18 cellular contexts compared by ENCODE assay signal in the genomic region with DNA sequence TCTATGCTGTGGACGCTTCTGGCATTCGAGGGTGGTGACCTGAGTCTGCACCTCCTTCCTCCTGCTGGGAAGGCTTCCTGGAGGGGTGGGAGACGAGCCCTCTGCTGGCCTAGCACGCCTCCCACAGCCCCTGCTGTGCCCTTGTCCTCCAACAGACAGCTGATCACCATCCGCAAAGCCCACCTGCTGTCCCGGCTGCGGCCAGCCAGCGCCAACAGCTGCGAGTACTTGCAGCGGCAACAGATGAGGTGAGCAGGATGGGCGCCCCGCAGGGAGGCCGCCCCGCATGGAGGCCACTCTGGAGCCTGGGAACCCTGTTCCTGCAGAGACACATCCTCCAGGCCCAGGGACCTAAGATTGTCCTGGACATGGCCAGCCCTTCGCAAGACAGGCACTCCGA. TPM values are rescaled to one million over a fixed set of nuclear protein-coding genes. Genes with fewer than 3 reads are reported as not detected.
A peak's percentile ranks its signal among the peaks of the same experiment; 100 is the strongest.
DNase-seq lines count a peak whose midpoint lies in the region; ATAC-seq and TF ChIP-seq lines count a peak whose summit lies in the region.
"Had no signal": no experiment of that assay in that cellular context is flagged by ENCODE, and none has a peak within 500 bp of the region (broad histone marks: within the 10 kb centered on the region; RNA-seq: fewer than 3 reads in every experiment).

No MANE protein-coding gene starts in this region.

- ATAC-seq in esophagus mucosa = no peak
- ATAC-seq: activated CD8-positive, alpha-beta T cell treated with anti-CD3 and anti-CD28 coated beads, Interleukin-2, amount 10 ng/mL, durations not matched to agents 7 days and 5 days; activated naive CD4-positive, alpha-beta T cell treated with anti-CD3 and anti-CD28 coated beads, Interleukin-2, amount 50 U/mL, for 72 hours; activated T-cell treated with anti-CD3 and anti-CD28 coated beads, Interleukin-2, amount 50 U/mL, for 72 hours; gastroesophageal sphincter; HCT116 had no signal

- no peak overlapping the region for H4K8ac ChIP-seq in neuronal stem cell (ENCODE audit: low read depth, low read length)

- no peak overlapping the region for H3K14ac ChIP-seq in neuronal stem cell (ENCODE audit: low read length)

- TF ChIP-seq CTCF in choroid plexus epithelial cell (conservative IDR thresholded peaks at IDR 0.05; ENCODE audit: low read depth, low read length) = peak; percentile 6

- no peak overlapping the region for H2BK12ac ChIP-seq in neuronal stem cell (ENCODE audit: low read length)

- no peaks in the 10 kb centered on the region for H3K27me3 ChIP-seq in H7 (ENCODE audit: control insufficient read depth, insufficient read depth, low read length)
- H3K27me3 ChIP-seq in neuronal stem cell (ENCODE audit: control insufficient read depth in 3 of 3, insufficient read depth in 3 of 3, low read depth in 1 of 3, low read length in 3 of 3) = no peaks in the 10 kb centered on the region

- H3K4me1 ChIP-seq in neuronal stem cell (ENCODE audit: control insufficient read depth in 2 of 2, insufficient read depth in 1 of 2, low read depth in 1 of 2, low read length in 2 of 2) = peaks cover 4 to 6% of the 10 kb centered on the region in 2 donors
- H3K4me1 ChIP-seq: gastroesophageal sphincter, left ventricle myocardium inferior had no signal

- peak overlapping the region; percentile 71 for H3K9ac ChIP-seq in neuronal stem cell (ENCODE audit: low read depth, low read length, poor library complexity)
- H3K9ac ChIP-seq: KMS-11 had no signal

- no peak overlapping the region for H2BK5ac ChIP-seq in neuronal stem cell (ENCODE audit: low read length)

- no peak overlapping the region for H3K4me2 ChIP-seq in neuronal stem cell (ENCODE audit: insufficient read depth, low read length, poor library complexity, severe bottlenecking)
- H3K4me2 ChIP-seq: KMS-11 had no signal

- no peak overlapping the region for H2BK15ac ChIP-seq in neuronal stem cell (ENCODE audit: low read length)

- H2BK120ac ChIP-seq in neuronal stem cell (ENCODE audit: low read depth, low read length) = no peak overlapping the region

- no peaks in the 10 kb centered on the region for H3K36me3 ChIP-seq in H7 (replicated peaks; ENCODE audit: control insufficient read depth, insufficient read depth, low read length)
- H3K36me3 ChIP-seq in neuronal stem cell (replicated peaks in 1 of 2; ENCODE audit: control insufficient read depth in 2 of 2, insufficient read depth in 2 of 2, low read length in 2 of 2) = peaks cover 0 to 1% of the 10 kb centered on the region in 2 donors
- H3K36me3 ChIP-seq: gastroesophageal sphincter, left ventricle myocardium inferior had no signal

- H3K18ac ChIP-seq in neuronal stem cell (ENCODE audit: low read length) = no peak overlapping the region

- peak overlapping the region; percentile 16 for H3K23ac ChIP-seq in neuronal stem cell (ENCODE audit: low read depth, low read length, poor library complexity)

- H3K27ac ChIP-seq in neuronal stem cell (replicated peaks; ENCODE audit: low read length) = no peak overlapping the region
- H3K27ac ChIP-seq: coronary artery, gastroesophageal sphincter, KMS-11, left ventricle myocardium inferior had no signal

- no peak overlapping the region for H3K4ac ChIP-seq in neuronal stem cell (ENCODE audit: low read length)

- no CpG with 5 or more reads among the region's 16 CpGs for WGBS in neuronal stem cell (ENCODE audit: extremely low coverage in 2 of 2, insufficient read length in 2 of 2, insufficient replicate concordance in 1 of 2), 2 donors

- DNase-seq in H7 (peak; percentile 92), NCI-H2227 (lab: John Stamatoyannopoulos, UW; ENCODE audit: unreplicated experiment) (peak; percentile 48), choroid plexus epithelial cell (ENCODE audit: low read depth) (peak; percentile 69), neuronal stem cell (ENCODE audit: low spot score) (no peak), NCI-H1436 (lab: John Stamatoyannopoulos, UW) (no peak)
- DNase-seq in activated CD8-positive, alpha-beta memory T cell treated with anti-CD3 and anti-CD28 coated beads, Interleukin-2, amount 50 U/mL, for 4 hours = no peak
- DNase-seq: activated CD8-positive, alpha-beta T cell treated with anti-CD3 and anti-CD28 coated beads, Interleukin-2, amount 10 ng/mL, durations not matched to agents 7 days and 5 days; activated T-cell treated with anti-CD3 and anti-CD28 coated beads, Interleukin-2, amount 50 U/mL, for 72 hours; left ventricle myocardium inferior; stimulated activated CD4-positive, alpha-beta T cell treated with anti-CD3 and anti-CD28 coated beads, Interleukin-4, amount 100 ng/mL, for 1 hour had no signal

- peaks cover 2% of the 10 kb centered on the region for H3K79me1 ChIP-seq in neuronal stem cell (ENCODE audit: low read depth, low read length)

- H4K91ac ChIP-seq in neuronal stem cell (ENCODE audit: low read depth, low read length, poor library complexity) = no peak overlapping the region

- peak overlapping the region; percentile 12 for H2AK5ac ChIP-seq in neuronal stem cell (ENCODE audit: low read depth, low read length)

- peak overlapping the region; percentile 58 for H2AFZ ChIP-seq in neuronal stem cell (ENCODE audit: low read length)

- no peak overlapping the region for H3K4me3 ChIP-seq in H7 (ENCODE audit: insufficient read depth, low read depth, low read length)
- no peak overlapping the region for H3K4me3 ChIP-seq in choroid plexus epithelial cell (ENCODE audit: low read depth, low read length)
- H3K4me3 ChIP-seq in neuronal stem cell (ENCODE audit: low read length in 2 of 2) = no peak overlapping the region
- H3K4me3 ChIP-seq: coronary artery, gastroesophageal sphincter, left ventricle myocardium inferior had no signal

- peaks cover 0 to 3% of the 10 kb centered on the region in 2 donors for H3K9me3 ChIP-seq in neuronal stem cell (replicated peaks in 1 of 2; ENCODE audit: control insufficient read depth in 2 of 2, insufficient read depth in 1 of 2, low read depth in 1 of 2, low read length in 2 of 2)

RNA-seq across cellular contexts. Expression of a gene that starts 21.6 kb away (rescaled TPM):
- total RNA-seq in H7 (2014; rRNA removed; shearing (Covaris generic)) = 21.4 and 26.8 TPM in 2 replicates
- 13.4 TPM for polyA plus RNA-seq in neuronal stem cell (2013, experiment 1 of 2)
- polyA plus RNA-seq in neuronal stem cell (2013, experiment 2 of 2) = 13.0 TPM
- 12.7 TPM for total RNA-seq in esophagus mucosa

RNA-seq across cellular contexts. Expression of a gene that starts 31.6 kb away (rescaled TPM):
- total RNA-seq in H7 (2014; rRNA removed; shearing (Covaris generic)) = 35.6 and 42.8 TPM in 2 replicates
- polyA plus RNA-seq in neuronal stem cell (2013, experiment 1 of 2) = 48.7 TPM
- 51.0 TPM for polyA plus RNA-seq in neuronal stem cell (2013, experiment 2 of 2)
- 19.2 TPM for total RNA-seq in esophagus mucosa

RNA-seq across cellular contexts. Expression of a gene that starts 36.9 kb away (rescaled TPM):
- total RNA-seq in H7 (2014; rRNA removed; shearing (Covaris generic)) = 0.38 and 0.41 TPM in 2 replicates
- polyA plus RNA-seq in neuronal stem cell (2013, experiment 1 of 2) = 0.74 TPM
- 0.79 TPM for polyA plus RNA-seq in neuronal stem cell (2013, experiment 2 of 2)
- total RNA-seq in esophagus mucosa = 0.04 TPM
- total RNA-seq: Daoy, ureter had no signal

RNA-seq across cellular contexts. Expression of a gene that starts 54.5 kb away (rescaled TPM):
- total RNA-seq in H7 (2014; rRNA removed; shearing (Covaris generic)) = 32.1 and 36.0 TPM in 2 replicates
- 48.1 TPM for polyA plus RNA-seq in neuronal stem cell (2013, experiment 1 of 2)
- 46.7 TPM for polyA plus RNA-seq in neuronal stem cell (2013, experiment 2 of 2)
- total RNA-seq in esophagus mucosa = 18.9 TPM

Comparison
In these comparisons a context has a peak if more than half of its experiments do, and no peak if none do; other contexts are left out.
1. DNase-seq: peak in H7 (single experiment), NCI-H2227 (single experiment) and choroid plexus epithelial cell (single experiment); none in neuronal stem cell (single experiment), activated CD8-positive, alpha-beta memory T cell treated with anti-CD3 and anti-CD28 coated beads, Interleukin-2, amount 50 U/mL, for 4 hours (single experiment) and NCI-H1436 (single experiment).